Comparison of ENCODE assay signal across 26 cellular contexts in the genomic region with DNA sequence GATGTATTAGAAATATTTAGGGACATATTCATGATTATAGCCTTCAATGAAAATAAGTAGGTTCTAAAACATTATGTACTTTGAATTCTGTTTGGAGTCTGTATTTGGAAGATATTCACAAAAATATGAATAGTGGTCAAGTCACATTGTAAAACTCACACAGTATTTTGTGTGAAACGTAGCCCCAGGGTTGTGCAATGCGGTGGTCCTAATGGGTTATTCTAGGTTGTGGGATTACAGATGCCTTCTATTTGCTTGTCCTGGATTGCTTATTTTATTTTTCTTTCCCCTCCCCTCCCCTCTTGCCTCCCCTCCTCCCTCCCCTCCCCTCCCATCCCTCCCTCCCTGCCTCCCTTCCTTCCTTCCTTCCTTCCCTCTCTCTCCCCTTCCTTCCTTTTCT.
"Had no signal": no experiment of that assay in that cellular context is flagged by ENCODE, and none has a peak within 500 bp of the region (broad histone marks: within the 10 kb centered on the region; RNA-seq: fewer than 3 reads in every experiment).

No MANE protein-coding gene starts in this region.

- H2AFZ ChIP-seq: neural progenitor cell, parathyroid adenoma had no signal

- H3K9ac ChIP-seq: neural progenitor cell, parathyroid adenoma had no signal

- H3K36me3 ChIP-seq: neural progenitor cell, ovary, stomach, thoracic aorta, thyroid gland, tibial nerve, upper lobe of left lung, vagina had no signal

- H3K4me1 ChIP-seq: neural progenitor cell, parathyroid adenoma, psoas muscle, tibial nerve had no signal

- H3K27me3 ChIP-seq: neural progenitor cell, ovary, stomach, thyroid gland, tibial nerve, upper lobe of left lung, vagina had no signal

- H3K79me2 ChIP-seq: parathyroid adenoma had no signal

- H3K9me3 ChIP-seq: ovary, psoas muscle, stomach, thoracic aorta, thyroid gland, tibial nerve, upper lobe of left lung, vagina had no signal

- FAIRE-seq: urothelium cell line had no signal

- H3K4me2 ChIP-seq: neural progenitor cell had no signal

- DNase-seq: naive thymus-derived CD4-positive, alpha-beta T cell; natural killer cell; occipital lobe; ovary; posterior cingulate gyrus; psoas muscle; right cardiac atrium; stimulated activated CD4-positive, alpha-beta T cell treated with anti-CD3 and anti-CD28 coated beads, Interleukin-15, amount 100 ng/mL, for 24 hours; stimulated activated CD4-positive, alpha-beta T cell treated with anti-CD3 and anti-CD28 coated beads, Interleukin-2, amount 100 ng/mL, for 24 hours; stimulated activated CD4-positive, alpha-beta T cell treated with anti-CD3 and anti-CD28 coated beads, Interleukin-2, amount 100 ng/mL, for 48 hours; stimulated activated CD4-positive, alpha-beta T cell treated with anti-CD3 and anti-CD28 coated beads, Interleukin-4, amount 100 ng/mL, for 24 hours; stimulated activated naive B cell treated with anti-CD40 and anti-IgM and Interleukin-4, amounts not matched to agents 10 μg/mL and 1 μg/mL and 100 μg/mL, for 72 hours; stimulated activated naive CD4-positive, alpha-beta T cell treated with Interleukin-2 at 50 U/mL for 16 hours; stomach; thyroid gland; trophoblast cell; upper lobe of left lung had no signal

- H3K4me3 ChIP-seq: neural progenitor cell, ovary, psoas muscle, skin epidermis, stomach, thoracic aorta, thyroid gland, tibial nerve, upper lobe of left lung, vagina had no signal

- ATAC-seq: naive thymus-derived CD4-positive, alpha-beta T cell; natural killer cell; psoas muscle; right cardiac atrium; sciatic nerve; stimulated activated effector memory CD8-positive, alpha-beta T cell treated with anti-CD3 and anti-CD28 coated beads, Interleukin-12 subunit alpha, Interleukin-12 subunit beta, amount 100 ng/mL, for 72 hours; stimulated activated naive B cell treated with anti-CD40 and anti-IgM and Interleukin-4, amounts not matched to agents 10 μg/mL and 1 μg/mL and 100 μg/mL, for 72 hours had no signal

- H3K27ac ChIP-seq: neural progenitor cell, ovary, parathyroid adenoma, psoas muscle, skin epidermis, stomach, thoracic aorta, thyroid gland, tibial nerve, upper lobe of left lung, vagina had no signal
